Comparison of ENCODE assay signal across 8 cellular contexts in genomic region chr5:149837680-149838269, GRCh38.
DNase-seq lines count a peak whose midpoint lies in the region; ATAC-seq and TF ChIP-seq lines count a peak whose summit lies in the region.

No MANE protein-coding gene starts in this region.

- H3K4me1 ChIP-seq in NT2/D1 (ENCODE audit: insufficient read depth, insufficient read length), result peaks cover 11% of the 10 kb centered on the region

- CTCF ChIA-PET in AG04450 (lab: Charles Lee), result interaction anchor here (0.6 to 17.6 kb wide), 21 partner anchors 8 to 198 kb away, joined by 3 to 478 read pairs (median 5); partner anchors contain the start of gene SLC26A2

- ATAC-seq in GM18867 (IDR thresholded peaks at IDR 0.05; ENCODE audit: unreplicated experiment) (peak; percentile 50), GM19463 (IDR thresholded peaks at IDR 0.05; ENCODE audit: unreplicated experiment) (no peak), HG02973 (IDR thresholded peaks at IDR 0.05; ENCODE audit: unreplicated experiment) (no peak), HG03457 (IDR thresholded peaks at IDR 0.05; ENCODE audit: unreplicated experiment) (no peak)

- H3K9ac ChIP-seq in NT2/D1 (ENCODE audit: insufficient read length, low read depth), result no peak overlapping the region

- POLR2A ChIA-PET in AG04450 (lab: Yijun Ruan, JAX), result interaction anchor here (1.0 kb wide), 1 partner anchor 163 kb away, joined by 4 read pairs; the partner anchor contains the start of genes HMGXB3 and TIGD6

- peak; percentile 94 for TF ChIP-seq CTCF in AG04450 (IDR thresholded peaks at IDR 0.05; ENCODE audit: low read depth, low read length)

- DNase-seq in AG04450 (ENCODE audit: low read depth, low spot score), result peak; percentile 29
- DNase-seq in NT2/D1 (ENCODE audit: low read depth, low spot score), result peak; percentile 25
- peak; percentile 51 for DNase-seq in dedifferentiated amniotic fluid mesenchymal stem cell (ENCODE audit: extremely low spot score)
- DNase-seq in lung microvascular endothelial cell (ENCODE audit: low read depth in 2 of 2), result peak; percentile 82 to 84

- no peak overlapping the region for H3K4me3 ChIP-seq in AG04450 (ENCODE audit: low read depth, low read length)
- no peak overlapping the region for H3K4me3 ChIP-seq in NT2/D1 (ENCODE audit: insufficient read length, low read depth)

- H3K9me3 ChIP-seq in AG04450 (ENCODE audit: control insufficient read depth, insufficient read depth, low read length) (no peaks in the 10 kb centered on the region), NT2/D1 (ENCODE audit: insufficient read depth, low read length) (no peaks in the 10 kb centered on the region)

- H3K27ac ChIP-seq in AG04450 (ENCODE audit: low read depth, low read length), result no peak overlapping the region

- H3K27me3 ChIP-seq in AG04450 (ENCODE audit: control insufficient read depth, insufficient read depth, low read length), result peaks cover 3% of the 10 kb centered on the region
- H3K27me3 ChIP-seq in NT2/D1 (ENCODE audit: insufficient read depth, insufficient read length), result no peaks in the 10 kb centered on the region

- H3K36me3 ChIP-seq in NT2/D1 (ENCODE audit: insufficient read depth, insufficient read length, low read length), result peaks cover 20% of the 10 kb centered on the region

Comparison
In these comparisons a context has a peak if more than half of its experiments do, and no peak if none do; other contexts are left out.
1. DNase-seq: peak in every context shown above with its lines; median percentile 83 in lung microvascular endothelial cell; 51 in dedifferentiated amniotic fluid mesenchymal stem cell; 29 in AG04450; 25 in NT2/D1.